In the genomic region with DNA sequence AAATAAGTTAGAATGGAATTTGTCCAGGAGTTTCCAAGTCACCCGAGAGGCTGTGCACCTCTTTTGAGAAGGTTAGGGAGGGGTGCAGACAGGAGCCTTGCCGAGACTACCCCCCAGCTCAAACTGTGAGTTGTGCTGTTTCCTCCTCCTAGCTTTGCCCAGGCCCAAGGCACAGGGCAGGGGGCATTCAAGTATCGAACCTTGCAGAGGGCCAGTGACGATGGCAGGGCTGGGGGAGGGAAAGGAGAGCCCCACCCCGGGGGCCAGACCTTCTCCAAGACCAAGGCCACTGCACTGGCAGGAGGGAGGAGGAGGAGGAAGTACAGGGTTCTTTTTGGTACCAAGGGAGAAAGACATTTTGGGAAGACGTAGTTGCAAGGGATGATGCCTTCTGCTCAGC, we compare ENCODE assay signal across 1 cellular context.
TF ChIP-seq lines count a peak whose summit lies in the region.

No MANE protein-coding gene starts in this region.

TF ChIP-seq in HepG2, 621 proteins besides CTCF, POLR2A, EP300 and RAD21 (continued from another document):
- TF ChIP-seq, protein P1, sequence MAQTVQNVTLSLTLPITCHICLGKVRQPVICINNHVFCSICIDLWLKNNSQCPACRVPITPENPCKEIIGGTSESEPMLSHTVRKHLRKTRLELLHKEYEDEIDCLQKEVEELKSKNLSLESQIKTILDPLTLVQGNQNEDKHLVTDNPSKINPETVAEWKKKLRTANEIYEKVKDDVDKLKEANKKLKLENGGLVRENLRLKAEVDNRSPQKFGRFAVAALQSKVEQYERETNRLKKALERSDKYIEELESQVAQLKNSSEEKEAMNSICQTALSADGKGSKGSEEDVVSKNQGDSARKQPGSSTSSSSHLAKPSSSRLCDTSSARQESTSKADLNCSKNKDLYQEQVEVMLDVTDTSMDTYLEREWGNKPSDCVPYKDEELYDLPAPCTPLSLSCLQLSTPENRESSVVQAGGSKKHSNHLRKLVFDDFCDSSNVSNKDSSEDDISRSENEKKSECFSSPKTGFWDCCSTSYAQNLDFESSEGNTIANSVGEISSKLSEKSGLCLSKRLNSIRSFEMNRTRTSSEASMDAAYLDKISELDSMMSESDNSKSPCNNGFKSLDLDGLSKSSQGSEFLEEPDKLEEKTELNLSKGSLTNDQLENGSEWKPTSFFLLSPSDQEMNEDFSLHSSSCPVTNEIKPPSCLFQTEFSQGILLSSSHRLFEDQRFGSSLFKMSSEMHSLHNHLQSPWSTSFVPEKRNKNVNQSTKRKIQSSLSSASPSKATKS (CRISPR knock-in tag; IDR thresholded peaks at IDR 0.05), result no peak
- TF ChIP-seq ZNF282 (IDR thresholded peaks at IDR 0.05; ENCODE audit: partially characterized antibody) (no peak), TEAD3 (CRISPR knock-in tag; optimal IDR thresholded peaks at IDR 0.05; ENCODE audit: borderline replicate concordance) (no peak), ZFP1 (CRISPR knock-in tag; IDR thresholded peaks at IDR 0.05) (no peak), TBP (CRISPR knock-in tag; IDR thresholded peaks at IDR 0.05) (no peak), ZNF614 (CRISPR knock-in tag; IDR thresholded peaks at IDR 0.05; ENCODE audit: borderline replicate concordance) (no peak)
